ENCODE assay signal across 15 cellular contexts in genomic region chr1:38125837-38126520, GRCh38.
DNase-seq lines count a peak whose midpoint lies in the region; ATAC-seq, FAIRE-seq and TF ChIP-seq lines count a peak whose summit lies in the region.
"Had no signal": no experiment of that assay in that cellular context is flagged by ENCODE, and none has a peak within 500 bp of the region (broad histone marks: within the 10 kb centered on the region; RNA-seq: fewer than 3 reads in every experiment).

No MANE protein-coding gene starts in this region.

- peaks cover 31% of the 10 kb centered on the region for H3K4me1 ChIP-seq in RWPE2 (ENCODE audit: insufficient read depth, poor library complexity, severe bottlenecking)
- H3K4me1 ChIP-seq in keratinocyte (ENCODE audit: control insufficient read depth, extremely low read depth, insufficient read depth, low read length): peaks cover 64% of the 10 kb centered on the region
- peaks cover 12% of the 10 kb centered on the region for H3K4me1 ChIP-seq in smooth muscle cell (ENCODE audit: low read depth)
- H3K4me1 ChIP-seq in mucosa of descending colon (ENCODE audit: low read depth): no peaks in the 10 kb centered on the region

- H2AFZ ChIP-seq in keratinocyte (ENCODE audit: control insufficient read depth, low read length): peak overlapping the region; percentile 29
- H2AFZ ChIP-seq in smooth muscle cell (ENCODE audit: low read depth): no peak overlapping the region

- no peaks in the 10 kb centered on the region for H4K20me1 ChIP-seq in keratinocyte (ENCODE audit: control insufficient read depth, extremely low read depth, insufficient read depth, low read length)
- no peaks in the 10 kb centered on the region for H4K20me1 ChIP-seq in smooth muscle cell (ENCODE audit: low read depth)

- no peak overlapping the region for H3K4me3 ChIP-seq in H7 (ENCODE audit: insufficient read depth, low read depth, low read length)
- no peak overlapping the region for H3K4me3 ChIP-seq in RWPE2 (ENCODE audit: severe bottlenecking)
- H3K4me3 ChIP-seq in keratinocyte (ENCODE audit: control insufficient read depth in 2 of 3, extremely low read depth in 1 of 3, insufficient read depth in 2 of 3, low read depth in 1 of 3, low read length in 3 of 3): peak overlapping the region in 2 of 3 experiments; percentile 24 to 29
- no peak overlapping the region for H3K4me3 ChIP-seq in smooth muscle cell
- H3K4me3 ChIP-seq in mucosa of descending colon: no peak overlapping the region
- H3K4me3 ChIP-seq: A549, SJCRH30 had no signal

- peak overlapping the region; percentile 9 for H3K27ac ChIP-seq in RWPE2 (ENCODE audit: poor library complexity, severe bottlenecking)
- H3K27ac ChIP-seq in keratinocyte (ENCODE audit: control insufficient read depth, insufficient read depth, low read length): peak overlapping the region; percentile 81
- H3K27ac ChIP-seq in smooth muscle cell (ENCODE audit: low read depth): peak overlapping the region; percentile 71
- H3K27ac ChIP-seq: A549, SJCRH30 had no signal

- DNase-seq in H7 (peak; percentile 67), RWPE2 (ENCODE audit: low spot score) (peak; percentile 87), keratinocyte (ENCODE audit: low read depth, low spot score) (no peak), smooth muscle cell (lab: John Stamatoyannopoulos, UW; ENCODE audit: unreplicated experiment) (no peak), mucosa of descending colon (no peak), activated T-cell treated with anti-CD3 and anti-CD28 coated beads for 4 hours (no peak)
- DNase-seq: DMS53, NCI-H1105 treated with DMSO at 0.1 percent for 48 hours, NCI-H187, NCI-H446 treated with DMSO at 0.1 percent for 48 hours, NCI-H774, SJCRH30 had no signal

- peak overlapping the region; percentile 76 for H3K4me2 ChIP-seq in keratinocyte (ENCODE audit: control insufficient read depth, extremely low read depth, insufficient read depth, low read depth, low read length)
- H3K4me2 ChIP-seq in smooth muscle cell: no peak overlapping the region
- H3K4me2 ChIP-seq: A549 had no signal

- intact Hi-C loops in mucosa of descending colon (cut with DNase I, micrococcal nuclease): no loop called here

- H3K79me2 ChIP-seq in keratinocyte (ENCODE audit: control insufficient read depth, insufficient read depth, low read length) (no peaks in the 10 kb centered on the region), smooth muscle cell (ENCODE audit: low read depth) (no peaks in the 10 kb centered on the region)

- H3K9me3 ChIP-seq in RWPE2 (ENCODE audit: severe bottlenecking) (no peaks in the 10 kb centered on the region), keratinocyte (ENCODE audit: control insufficient read depth, low read depth, low read length) (no peaks in the 10 kb centered on the region), smooth muscle cell (replicated peaks; ENCODE audit: low read depth) (no peaks in the 10 kb centered on the region), mucosa of descending colon (no peaks in the 10 kb centered on the region)
- H3K9me3 ChIP-seq: A549, SJCRH30 had no signal

- ATAC-seq in RWPE2 (ENCODE audit: low read depth): peak; percentile 95
- no peak for ATAC-seq in mucosa of descending colon
- ATAC-seq in HG02571 (IDR thresholded peaks at IDR 0.05; ENCODE audit: unreplicated experiment): no peak
- ATAC-seq: A549 had no signal

- WGBS in smooth muscle cell (ENCODE audit: low lambda C conversion rate): 58% methylated on average over 15 of the region's 21 CpGs

- no peaks in the 10 kb centered on the region for H3F3A ChIP-seq in smooth muscle cell (ENCODE audit: low read depth)

- H3K9me1 ChIP-seq in keratinocyte (ENCODE audit: control insufficient read depth, extremely low read depth, insufficient read depth, low read length): peaks cover 5% of the 10 kb centered on the region

- H3K27me3 ChIP-seq in H7 (ENCODE audit: control insufficient read depth, insufficient read depth, low read length): no peaks in the 10 kb centered on the region; the same call in 1 of the 2 replicates
- no peaks in the 10 kb centered on the region for H3K27me3 ChIP-seq in RWPE2 (ENCODE audit: insufficient read depth, poor library complexity, severe bottlenecking)
- H3K27me3 ChIP-seq in keratinocyte (ENCODE audit: control insufficient read depth, extremely low read depth, insufficient read depth, low read length): no peaks in the 10 kb centered on the region
- no peaks in the 10 kb centered on the region for H3K27me3 ChIP-seq in smooth muscle cell (ENCODE audit: low read depth)
- H3K27me3 ChIP-seq: SJCRH30 had no signal

- TF ChIP-seq CTCF in RWPE2 (IDR thresholded peaks at IDR 0.05; ENCODE audit: poor library complexity, severe bottlenecking) (no peak), keratinocyte (optimal IDR thresholded peaks at IDR 0.05 in 1 of 3, IDR thresholded peaks at IDR 0.05 in 1 of 3, conservative IDR thresholded peaks at IDR 0.05 in 1 of 3; ENCODE audit: extremely low read depth in 1 of 3, insufficient read depth in 2 of 3, low read length in 3 of 3) (no peak), smooth muscle cell (IDR thresholded peaks at IDR 0.05; ENCODE audit: borderline replicate concordance, insufficient read depth, poor library complexity, severe bottlenecking) (no peak), mucosa of descending colon (IDR thresholded peaks at IDR 0.05) (no peak)

- H3K36me3 ChIP-seq in H7 (replicated peaks; ENCODE audit: control insufficient read depth, insufficient read depth, low read length): no peaks in the 10 kb centered on the region
- no peaks in the 10 kb centered on the region for H3K36me3 ChIP-seq in RWPE2 (ENCODE audit: low read depth)
- no peaks in the 10 kb centered on the region for H3K36me3 ChIP-seq in keratinocyte (ENCODE audit: control insufficient read depth in 2 of 2, extremely low read depth in 1 of 2, insufficient read depth in 2 of 2, low read length in 2 of 2)
- H3K36me3 ChIP-seq in smooth muscle cell (ENCODE audit: low read depth): no peaks in the 10 kb centered on the region
- H3K36me3 ChIP-seq in mucosa of descending colon (ENCODE audit: low read depth): no peaks in the 10 kb centered on the region
- H3K36me3 ChIP-seq: SJCRH30 had no signal

- peak; percentile 99 for FAIRE-seq in keratinocyte (lab: Jason Lieb, UNC)
- FAIRE-seq: A549, GM12891 had no signal

- dilution Hi-C loops in keratinocyte (cut with MboI; ENCODE audit: extremely low pct_ligation_motif_present, low sequenced_read_pairs): no loop called here

- H3K9ac ChIP-seq in keratinocyte (ENCODE audit: control insufficient read depth, extremely low read depth, insufficient read depth, low read length) (peak overlapping the region; percentile 58), smooth muscle cell (ENCODE audit: low read depth) (peak overlapping the region; percentile 10)

Comparison
In these comparisons a context has a peak if more than half of its experiments do, and no peak if none do; other contexts are left out.
1. DNase-seq: peak in H7 (single experiment) and RWPE2 (single experiment); none in keratinocyte (single experiment), smooth muscle cell (single experiment), mucosa of descending colon (0 of 3) and activated T-cell treated with anti-CD3 and anti-CD28 coated beads for 4 hours (single experiment).
2. H3K4me3 ChIP-seq: peak in keratinocyte (2 of 3); none in H7 (single experiment), RWPE2 (single experiment), smooth muscle cell (single experiment) and mucosa of descending colon (single experiment).
3. H3K27ac ChIP-seq: peak in every context shown above with its lines; median percentile 81 in keratinocyte; 71 in smooth muscle cell; 9 in RWPE2.